Comparison of ENCODE assay signal across 26 cellular contexts in the genomic region with DNA sequence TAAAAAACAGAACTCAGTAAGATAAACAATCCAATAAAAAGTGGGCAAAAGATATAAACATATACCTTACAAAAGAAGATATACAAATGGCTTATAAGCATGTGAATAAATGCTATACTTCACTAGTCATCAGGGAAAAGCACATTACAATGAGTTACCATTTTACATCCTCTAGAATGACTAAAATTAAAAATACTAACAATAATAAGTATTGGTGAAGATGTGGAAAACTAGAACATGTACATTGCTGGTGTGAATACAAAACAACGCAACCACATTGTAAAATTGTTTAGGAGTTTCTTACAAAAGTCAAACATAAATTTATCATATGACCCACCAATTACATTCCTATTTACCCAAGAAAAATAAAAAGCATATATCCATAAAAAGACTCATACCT.
A peak's percentile ranks its signal among the peaks of the same experiment; 100 is the strongest.
DNase-seq lines count a peak whose midpoint lies in the region; ATAC-seq, FAIRE-seq and TF ChIP-seq lines count a peak whose summit lies in the region.
"Had no signal": no experiment of that assay in that cellular context is flagged by ENCODE, and none has a peak within 500 bp of the region (broad histone marks: within the 10 kb centered on the region; RNA-seq: fewer than 3 reads in every experiment).

No MANE protein-coding gene starts in this region.

- DNase-seq in D721Med (ENCODE audit: insufficient read length, low spot score) (no peak), astrocyte (ENCODE audit: low read depth) (no peak), right lobe of liver (no peak)
- DNase-seq: AML-193; Caco-2; Calu3; CD4-positive, alpha-beta T cell; CD8-positive, alpha-beta T cell; DMS 273 treated with DMSO at 0.1 percent for 48 hours; DMS153; DMS53; DMS79; DND-41; EL; GDM1 had no signal

- H3K9me3 Mint-ChIP-seq in astrocyte (ENCODE audit: unreplicated experiment) = no peaks in the 10 kb centered on the region
- H3K9me3 Mint-ChIP-seq: CD4-positive, alpha-beta T cell; CD8-positive, alpha-beta T cell had no signal

- H3K4me1 ChIP-seq in astrocyte (ENCODE audit: insufficient read depth, low read length) (no peaks in the 10 kb centered on the region), right lobe of liver (peaks cover 0 to 7% (median 0%) of the 10 kb centered on the region in 4 donors)
- H3K4me1 ChIP-seq: Caco-2 had no signal

- H3K27me3 Mint-ChIP-seq in astrocyte (ENCODE audit: low read depth, unreplicated experiment) = no peaks in the 10 kb centered on the region
- H3K27me3 Mint-ChIP-seq: CD4-positive, alpha-beta T cell had no signal

- H3K27ac ChIP-seq in astrocyte (ENCODE audit: low read depth, low read length) (no peak overlapping the region), right lobe of liver (no peak overlapping the region)
- H3K27ac ChIP-seq: 22Rv1; A549; BLaER1 treated with 17β-estradiol and CSF1 and Interleukin-3, amounts not matched to agents 10 nM and 100 nM; C4-2B had no signal

- H3K79me2 ChIP-seq in astrocyte (ENCODE audit: insufficient read depth, low read length) = peaks cover 39% of the 10 kb centered on the region

- H3K4me2 ChIP-seq in astrocyte (ENCODE audit: low read length) = no peak overlapping the region
- H3K4me2 ChIP-seq: A549 had no signal

- peaks cover 28% of the 10 kb centered on the region for H4K20me1 ChIP-seq in astrocyte (ENCODE audit: insufficient read depth, low read length)

- no peak for TF ChIP-seq POLR2A in right lobe of liver (IDR thresholded peaks at IDR 0.05)

- no peaks in the 10 kb centered on the region for H3K36me3 Mint-ChIP-seq in astrocyte (ENCODE audit: low read depth, unreplicated experiment)
- H3K36me3 Mint-ChIP-seq: CD8-positive, alpha-beta T cell had no signal

- ATAC-seq in right lobe of liver = no peak
- ATAC-seq in GM18870 (IDR thresholded peaks at IDR 0.05; ENCODE audit: unreplicated experiment) = no peak
- ATAC-seq in GM18858 (IDR thresholded peaks at IDR 0.05; ENCODE audit: unreplicated experiment) = no peak
- ATAC-seq: A549; CD8-positive, alpha-beta T cell; GM12878 had no signal

- H3K9me3 ChIP-seq in astrocyte (ENCODE audit: insufficient read depth, low read depth, low read length) (no peaks in the 10 kb centered on the region), right lobe of liver (no peaks in the 10 kb centered on the region)
- H3K9me3 ChIP-seq: A549, Caco-2 had no signal

- no peak overlapping the region for H2AFZ ChIP-seq in astrocyte (ENCODE audit: low read depth, low read length)

- 88% methylated on average over 1 of the region's 1 CpG for WGBS in right lobe of liver (ENCODE audit: insufficient coverage, low coverage, low lambda C conversion rate, missing lambda C conversion rate)

- H3K27ac Mint-ChIP-seq in astrocyte (ENCODE audit: unreplicated experiment) = no peak overlapping the region
- H3K27ac Mint-ChIP-seq: B cell; CD4-positive, alpha-beta T cell; CD8-positive, alpha-beta T cell had no signal

- no peaks in the 10 kb centered on the region for H3K27me3 ChIP-seq in astrocyte (ENCODE audit: insufficient read depth, low read length)
- no peaks in the 10 kb centered on the region for H3K27me3 ChIP-seq in right lobe of liver
- H3K27me3 ChIP-seq: BLaER1 treated with 17β-estradiol and CSF1 and Interleukin-3, amounts not matched to agents 10 nM and 100 nM had no signal

- intact Hi-C loops in right lobe of liver (cut with DNase I) = no loop called here

- no peak overlapping the region for H3K9ac ChIP-seq in astrocyte (ENCODE audit: low read length)
- H3K9ac ChIP-seq: BLaER1 treated with 17β-estradiol and CSF1 and Interleukin-3, amounts not matched to agents 10 nM and 100 nM had no signal

- H3K36me3 ChIP-seq in astrocyte (ENCODE audit: insufficient read depth, low read length) = no peaks in the 10 kb centered on the region
- H3K36me3 ChIP-seq in right lobe of liver = no peaks in the 10 kb centered on the region
- H3K36me3 ChIP-seq: BLaER1 treated with 17β-estradiol and CSF1 and Interleukin-3, amounts not matched to agents 10 nM and 100 nM had no signal

- no peak overlapping the region for H3K4me3 Mint-ChIP-seq in astrocyte (ENCODE audit: unreplicated experiment)
- H3K4me3 Mint-ChIP-seq: B cell; CD4-positive, alpha-beta T cell; CD8-positive, alpha-beta T cell had no signal

- peak; percentile 71 for FAIRE-seq in D721Med (lab: Jason Lieb, UNC)
- FAIRE-seq in astrocyte (lab: Jason Lieb, UNC) = peak; percentile 39
- peak; percentile 51 for FAIRE-seq in islet of Langerhans (lab: Jason Lieb, UNC)
- FAIRE-seq: A549, GM12878, GM12892, GM18507 had no signal

- H3K4me3 ChIP-seq in astrocyte (ENCODE audit: insufficient read depth, low read depth, low read length) = no peak overlapping the region
- no peak overlapping the region for H3K4me3 ChIP-seq in right lobe of liver
- H3K4me3 ChIP-seq: A549; BLaER1 treated with 17β-estradiol and CSF1 and Interleukin-3, amounts not matched to agents 10 nM and 100 nM; GM12878 had no signal

- peaks cover 9% of the 10 kb centered on the region for H3K4me1 Mint-ChIP-seq in astrocyte (ENCODE audit: low read depth, unreplicated experiment)

- no peak for TF ChIP-seq CTCF in D721Med (IDR thresholded peaks at IDR 0.05; ENCODE audit: insufficient read depth, missing control alignments)
- no peak for TF ChIP-seq CTCF in astrocyte (IDR thresholded peaks at IDR 0.05; ENCODE audit: insufficient read depth, low read depth, low read length)
- no peak for TF ChIP-seq CTCF in right lobe of liver (IDR thresholded peaks at IDR 0.05)
